In genomic region chr15:38809621-38810020, GRCh38 we compare ENCODE assay signal across 22 cellular contexts.
DNase-seq lines count a peak whose midpoint lies in the region; ATAC-seq and TF ChIP-seq lines count a peak whose summit lies in the region.
"Had no signal": no experiment of that assay in that cellular context is flagged by ENCODE, and none has a peak within 500 bp of the region (broad histone marks: within the 10 kb centered on the region; RNA-seq: fewer than 3 reads in every experiment).

No MANE protein-coding gene starts in this region.

- peak; percentile 30 for DNase-seq in IMR-90
- peak; percentile 49 for DNase-seq in astrocyte of the spinal cord (ENCODE audit: low read depth, low spot score)
- peak; percentile 64 for DNase-seq in fibroblast of the aortic adventitia (ENCODE audit: low read depth)
- DNase-seq in coronary artery (ENCODE audit: low spot score), result no peak
- DNase-seq in D341Med (ENCODE audit: low spot score), result no peak
- DNase-seq: CD4-positive, CD25-positive, alpha-beta regulatory T cell; H9; NCI-H1048; NCI-H1417; NCI-H1694; NCI-H2081; NCI-H226; NCI-H510A; NCI-H69; Peyer's patch; SIG-M5; SK-N-SH; SW 1271 had no signal

- ATAC-seq in IMR-90 (ENCODE audit: low read depth) (no peak), HG03196 (IDR thresholded peaks at IDR 0.05; ENCODE audit: unreplicated experiment) (no peak), HG02885 (IDR thresholded peaks at IDR 0.05; ENCODE audit: poor library complexity, unreplicated experiment) (no peak)
- ATAC-seq: GM23338 had no signal

- no peak overlapping the region for H2AK9ac ChIP-seq in IMR-90 (replicated peaks; ENCODE audit: low read depth, low read length, poor library complexity)

- no peak overlapping the region for H3K9ac ChIP-seq in IMR-90 (ENCODE audit: low read depth, low read length)
- H3K9ac ChIP-seq: SK-N-SH had no signal

- H3K27ac ChIP-seq in IMR-90 (ENCODE audit: insufficient read depth, low read length) (no peak overlapping the region), coronary artery (no peak overlapping the region)
- H3K27ac ChIP-seq: HL-60, Peyer's patch had no signal

- no peaks in the 10 kb centered on the region for H4K20me1 ChIP-seq in IMR-90 (ENCODE audit: insufficient read depth, low read length)

- no peak for TF ChIP-seq CTCF in IMR-90 (conservative IDR thresholded peaks at IDR 0.05; ENCODE audit: low read depth, low read length)
- TF ChIP-seq CTCF in astrocyte of the spinal cord (IDR thresholded peaks at IDR 0.05; ENCODE audit: low read depth, low read length), result no peak
- peak; percentile 17 for TF ChIP-seq CTCF in fibroblast of the aortic adventitia (IDR thresholded peaks at IDR 0.05; ENCODE audit: insufficient read depth, low read length)
- TF ChIP-seq CTCF in coronary artery (IDR thresholded peaks at IDR 0.05), result no peak

- H3K4me2 ChIP-seq in IMR-90 (ENCODE audit: low read depth, low read length), result no peak overlapping the region
- H3K4me2 ChIP-seq: GM23338, SK-N-SH had no signal

- dilution Hi-C loops in IMR-90 (cut with HindIII; ENCODE audit: low sequenced_read_pairs, unreplicated experiment), result no loop called here

- peak overlapping the region; percentile 47; the same call in 1 of the 3 replicates for H2BK15ac ChIP-seq in IMR-90 (ENCODE audit: low read depth, low read length)

- intact Hi-C loops in IMR-90 (cut with micrococcal nuclease), result no loop called here

- H3K4me3 ChIP-seq in IMR-90 (ENCODE audit: insufficient read depth, low read depth, low read length) (no peak overlapping the region), astrocyte of the spinal cord (ENCODE audit: low read depth, low read length) (no peak overlapping the region), fibroblast of the aortic adventitia (ENCODE audit: low read depth, low read length) (no peak overlapping the region), coronary artery (no peak overlapping the region)
- H3K4me3 ChIP-seq: GM23338, Peyer's patch had no signal

- H3K9me3 ChIP-seq in IMR-90 (ENCODE audit: control insufficient read depth, insufficient read depth, low read length), result no peaks in the 10 kb centered on the region
- H3K9me3 ChIP-seq: Peyer's patch, SK-N-SH had no signal

- H3K36me3 ChIP-seq in IMR-90 (ENCODE audit: control insufficient read depth, insufficient read depth, low read length), result no peaks in the 10 kb centered on the region
- H3K36me3 ChIP-seq: Peyer's patch had no signal

- H4K5ac ChIP-seq in IMR-90 (ENCODE audit: low read depth, low read length), result peak overlapping the region; percentile 78; the same call in 1 of the 2 replicates

- CTCF ChIA-PET in IMR-90 (lab: Yijun Ruan, JAX), result no interaction called here

- H3K14ac ChIP-seq in IMR-90 (replicated peaks; ENCODE audit: low read depth, low read length), result no peak overlapping the region; the same call in 1 of the 2 replicates

- 0 out of 2 replicates have a peak overlapping the region, but pooled peaks have one; percentile 31 for H4K91ac ChIP-seq in IMR-90 (ENCODE audit: insufficient read depth, low read depth, low read length)

- H2BK5ac ChIP-seq in IMR-90 (ENCODE audit: low read depth, low read length, poor library complexity, severe bottlenecking), result no peak overlapping the region

- peak overlapping the region; percentile 39; the same call in 1 of the 2 replicates for H2BK120ac ChIP-seq in IMR-90 (ENCODE audit: low read depth, low read length)

- no peak overlapping the region for H2AK5ac ChIP-seq in IMR-90 (ENCODE audit: low read depth, low read length)

- H3K27me3 ChIP-seq in IMR-90 (ENCODE audit: control insufficient read depth, insufficient read depth, low read length), result no peaks in the 10 kb centered on the region
- H3K27me3 ChIP-seq: Peyer's patch had no signal

- in situ Hi-C loops in IMR-90 (cut with MboI; ENCODE audit: low sequenced_read_pairs) (no loop called here), astrocyte of the spinal cord (cut with HindIII; ENCODE audit: low sequenced_read_pairs) (no loop called here)

- H2BK20ac ChIP-seq in IMR-90 (ENCODE audit: low read depth, low read length), result peak overlapping the region; percentile 30; the same call in 1 of the 2 replicates

- H3K79me1 ChIP-seq in IMR-90 (ENCODE audit: low read depth in 1 of 2, low read length in 2 of 2), result no peaks in the 10 kb centered on the region

- H3K4ac ChIP-seq in IMR-90 (ENCODE audit: low read depth, low read length), result 0 out of 2 replicates have a peak overlapping the region, but pooled peaks have one; percentile 43

- H4K8ac ChIP-seq in IMR-90 (ENCODE audit: low read depth in 2 of 2, low read length in 2 of 2), result no peak overlapping the region

- peak overlapping the region; percentile 77; the same call in 1 of the 2 replicates for H3K18ac ChIP-seq in IMR-90 (ENCODE audit: low read depth, low read length)

- POLR2A ChIA-PET in IMR-90 (lab: Charles Lee; ENCODE audit: unreplicated experiment), result no interaction called here

- TF ChIP-seq RAD21 in IMR-90 (IDR thresholded peaks at IDR 0.05; ENCODE audit: low read length), result no peak

- peaks cover 6% of the 10 kb centered on the region; the same call in 1 of the 2 replicates for H3K4me1 ChIP-seq in IMR-90 (ENCODE audit: control insufficient read depth, insufficient read depth, low read length)
- H3K4me1 ChIP-seq: Peyer's patch had no signal

- no peak overlapping the region for H3K56ac ChIP-seq in IMR-90 (ENCODE audit: extremely low read depth, insufficient read depth, low read length)

- H3K9me1 ChIP-seq in IMR-90 (ENCODE audit: insufficient read depth, low read length), result no peaks in the 10 kb centered on the region

- BruUV-seq in IMR-90 (replicated peaks; lab: Mats Ljungman, UMichigan), result no TSS peak

- 0 out of 2 replicates have a peak overlapping the region, but pooled peaks have one; percentile 24 for H3K23ac ChIP-seq in IMR-90 (ENCODE audit: low read depth, low read length)

- TF ChIP-seq POLR2A in IMR-90 (IDR thresholded peaks at IDR 0.05; ENCODE audit: low read depth, low read length), result no peak

- no peak overlapping the region for H2AFZ ChIP-seq in IMR-90 (replicated peaks; ENCODE audit: low read length, poor library complexity)
- H2AFZ ChIP-seq: GM23338 had no signal

TF ChIP-seq in IMR-90, 13 proteins besides CTCF, POLR2A, EP300 and RAD21:
- TF ChIP-seq, protein P1, sequence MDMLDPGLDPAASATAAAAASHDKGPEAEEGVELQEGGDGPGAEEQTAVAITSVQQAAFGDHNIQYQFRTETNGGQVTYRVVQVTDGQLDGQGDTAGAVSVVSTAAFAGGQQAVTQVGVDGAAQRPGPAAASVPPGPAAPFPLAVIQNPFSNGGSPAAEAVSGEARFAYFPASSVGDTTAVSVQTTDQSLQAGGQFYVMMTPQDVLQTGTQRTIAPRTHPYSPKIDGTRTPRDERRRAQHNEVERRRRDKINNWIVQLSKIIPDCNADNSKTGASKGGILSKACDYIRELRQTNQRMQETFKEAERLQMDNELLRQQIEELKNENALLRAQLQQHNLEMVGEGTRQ (IDR thresholded peaks at IDR 0.05; ENCODE audit: low read depth, low read length), result no peak
- TF ChIP-seq RCOR1 (IDR thresholded peaks at IDR 0.05; ENCODE audit: insufficient replicate concordance, low read length) (no peak), MAFK (IDR thresholded peaks at IDR 0.05; ENCODE audit: low read depth, low read length) (no peak), FOS (IDR thresholded peaks at IDR 0.05; ENCODE audit: low read depth, low read length) (no peak), CEBPB (IDR thresholded peaks at IDR 0.05; ENCODE audit: low read depth, low read length) (no peak)

Comparison
In these comparisons a context has a peak if more than half of its experiments do, and no peak if none do; other contexts are left out.
1. DNase-seq: peak in IMR-90 (single experiment), astrocyte of the spinal cord (single experiment) and fibroblast of the aortic adventitia (single experiment); none in coronary artery (single experiment) and D341Med (single experiment).